Comparison of ENCODE assay signal across 8 cellular contexts in genomic region chr20:561437-562231, GRCh38. TPM values are rescaled to one million over a fixed set of nuclear protein-coding genes. Genes with fewer than 3 reads are reported as not detected.
A peak's percentile ranks its signal among the peaks of the same experiment; 100 is the strongest.
DNase-seq lines count a peak whose midpoint lies in the region; ATAC-seq and TF ChIP-seq lines count a peak whose summit lies in the region.

No MANE protein-coding gene starts in this region.

- no peaks in the 10 kb centered on the region for H3K36me3 Mint-ChIP-seq in activated CD8-positive, alpha-beta memory T cell treated with anti-CD3 and anti-CD28 coated beads, Interleukin-2, amount 10 ng/mL, durations not matched to agents 7 days and 5 days
- H3K36me3 Mint-ChIP-seq in naive B cell: no peaks in the 10 kb centered on the region

- DNase-seq in EH (ENCODE audit: low read depth): peak; percentile 72
- peak; percentile 64 for DNase-seq in HK-2 (ENCODE audit: unreplicated experiment)
- DNase-seq in NCI-H82 (lab: John Stamatoyannopoulos, UW): peak; percentile 88
- peak; percentile 73 for DNase-seq in activated CD8-positive, alpha-beta memory T cell treated with anti-CD3 and anti-CD28 coated beads, Interleukin-2, amount 10 ng/mL, durations not matched to agents 7 days and 5 days
- DNase-seq in esophagus muscularis mucosa (ENCODE audit: extremely low spot score): no peak
- DNase-seq in naive B cell: no peak
- DNase-seq in tibial nerve (ENCODE audit: low spot score in 2 of 2): peak in 1 of 2 donors; percentile 57

- H3K27ac Mint-ChIP-seq in activated CD8-positive, alpha-beta memory T cell treated with anti-CD3 and anti-CD28 coated beads, Interleukin-2, amount 10 ng/mL, durations not matched to agents 7 days and 5 days: no peak overlapping the region
- no peak overlapping the region for H3K27ac Mint-ChIP-seq in naive B cell

- WGBS in esophagus muscularis mucosa: 35% methylated on average over 12 of the region's 12 CpGs
- 36 to 38% methylated on average over 12 of the region's 12 CpGs for WGBS in tibial nerve, 2 donors

- H3K4me1 ChIP-seq in esophagus muscularis mucosa (peaks cover 0 to 10% (median 1%) of the 10 kb centered on the region in 4 donors), tibial nerve (peaks cover 0 to 3% (median 0%) of the 10 kb centered on the region in 4 donors)

- H3K27me3 ChIP-seq in esophagus muscularis mucosa (peaks cover 0 to 78% (median 4%) of the 10 kb centered on the region in 4 donors), tibial nerve (peaks cover 0 to 14% of the 10 kb centered on the region in 2 donors)

- no peak for TF ChIP-seq POLR2A in esophagus muscularis mucosa (IDR thresholded peaks at IDR 0.05; ENCODE audit: low read depth)
- no peak for TF ChIP-seq POLR2A in tibial nerve (IDR thresholded peaks at IDR 0.05)

- peak; percentile 72 for ATAC-seq in activated CD8-positive, alpha-beta memory T cell treated with anti-CD3 and anti-CD28 coated beads, Interleukin-2, amount 10 ng/mL, durations not matched to agents 7 days and 5 days
- ATAC-seq in naive B cell (ENCODE audit: low read depth in 2 of 2) (peak; percentile 35 to 48), HG03025 (IDR thresholded peaks at IDR 0.05; ENCODE audit: low FRiP score, unreplicated experiment) (no peak)

- intact Hi-C loops in esophagus muscularis mucosa (cut with DNase I): loop anchor here (2.0 to 5.0 kb wide), 3 partner anchors 86 to 177 kb away; no protein-coding TSS in a partner anchor

- H3K36me3 ChIP-seq in esophagus muscularis mucosa (no peaks in the 10 kb centered on the region), tibial nerve (no peaks in the 10 kb centered on the region)

- CTCF ChIA-PET in activated CD8-positive, alpha-beta memory T cell treated with anti-CD3 and anti-CD28 coated beads, Interleukin-2, amount 10 ng/mL, durations not matched to agents 7 days and 5 days (lab: Charles Lee): interaction anchor here (0.9 to 3.9 kb wide), 9 partner anchors 11 to 207 kb away, joined by 3 to 55 read pairs (median 4); partner anchors contain the start of gene CSNK2A1

- H3K9me3 Mint-ChIP-seq in activated CD8-positive, alpha-beta memory T cell treated with anti-CD3 and anti-CD28 coated beads, Interleukin-2, amount 10 ng/mL, durations not matched to agents 7 days and 5 days (ENCODE audit: low read depth): no peaks in the 10 kb centered on the region
- no peaks in the 10 kb centered on the region for H3K9me3 Mint-ChIP-seq in naive B cell

- H3K27me3 Mint-ChIP-seq in activated CD8-positive, alpha-beta memory T cell treated with anti-CD3 and anti-CD28 coated beads, Interleukin-2, amount 10 ng/mL, durations not matched to agents 7 days and 5 days: peaks cover 16% of the 10 kb centered on the region
- peaks cover 16 to 37% (median 28%) of the 10 kb centered on the region in 3 donors for H3K27me3 Mint-ChIP-seq in naive B cell

- TF ChIP-seq CTCF in esophagus muscularis mucosa (IDR thresholded peaks at IDR 0.05) (peak; percentile 88 to 99 (median 89)), tibial nerve (IDR thresholded peaks at IDR 0.05) (peak; percentile 83 to 99 (median 91))

- no peaks in the 10 kb centered on the region for H3K4me1 Mint-ChIP-seq in activated CD8-positive, alpha-beta memory T cell treated with anti-CD3 and anti-CD28 coated beads, Interleukin-2, amount 10 ng/mL, durations not matched to agents 7 days and 5 days
- no peaks in the 10 kb centered on the region for H3K4me1 Mint-ChIP-seq in naive B cell

- TF ChIP-seq EP300 in esophagus muscularis mucosa (IDR thresholded peaks at IDR 0.05) (no peak), tibial nerve (IDR thresholded peaks at IDR 0.05) (no peak)

- H3K4me3 Mint-ChIP-seq in activated CD8-positive, alpha-beta memory T cell treated with anti-CD3 and anti-CD28 coated beads, Interleukin-2, amount 10 ng/mL, durations not matched to agents 7 days and 5 days: no peak overlapping the region
- H3K4me3 Mint-ChIP-seq in naive B cell: no peak overlapping the region

- H3K4me3 ChIP-seq in esophagus muscularis mucosa: no peak overlapping the region
- no peak overlapping the region for H3K4me3 ChIP-seq in tibial nerve

- H3K27ac ChIP-seq in esophagus muscularis mucosa (replicated peaks in 1 of 4) (no peak overlapping the region), tibial nerve (no peak overlapping the region)

- H3K9me3 ChIP-seq in esophagus muscularis mucosa: no peaks in the 10 kb centered on the region
- no peaks in the 10 kb centered on the region for H3K9me3 ChIP-seq in tibial nerve

RNA-seq across cellular contexts. Expression of gene CSNK2A1, which starts 18.0 kb away (rescaled TPM):
- 100 to 1,000 TPM; 111 to 124 TPM for total RNA-seq in activated CD8-positive, alpha-beta memory T cell treated with anti-CD3 and anti-CD28 coated beads, Interleukin-2, amount 10 ng/mL, durations not matched to agents 7 days and 5 days
- 10 to 100 TPM; 41.5 to 69.5 (median 53.6) TPM for total RNA-seq in esophagus muscularis mucosa
- polyA plus RNA-seq in naive B cell (ENCODE audit: low read depth in 6 of 6): 10 to 100 TPM; 47.4 to 78.4 (median 63.2) TPM
- total RNA-seq in tibial nerve: 10 to 100 TPM; 60.7 to 73.0 (median 64.1) TPM

RNA-seq across cellular contexts. Expression of gene TCF15, which starts 48.5 kb away (rescaled TPM):
- total RNA-seq in activated CD8-positive, alpha-beta memory T cell treated with anti-CD3 and anti-CD28 coated beads, Interleukin-2, amount 10 ng/mL, durations not matched to agents 7 days and 5 days: not detected
- total RNA-seq in esophagus muscularis mucosa (1 to 10 TPM; 2.3 to 5.7 (median 3.3) TPM), tibial nerve (1 to 10 TPM in 2 of 4 donors, under 1 TPM in 1, not detected in 1; 0.30 to 4.5 (median 1.1) TPM)
- not detected for polyA plus RNA-seq in naive B cell (ENCODE audit: low read depth in 6 of 6)

Comparison
In these comparisons a context has a peak if more than half of its experiments do, and no peak if none do; other contexts are left out.
1. DNase-seq: peak in EH (single experiment), HK-2 (single experiment), NCI-H82 (single experiment) and activated CD8-positive, alpha-beta memory T cell treated with anti-CD3 and anti-CD28 coated beads, Interleukin-2, amount 10 ng/mL, durations not matched to agents 7 days and 5 days (single experiment); none in esophagus muscularis mucosa (single experiment) and naive B cell (single experiment).